In genomic region chr7:23546897-23547572, GRCh38 we compare ENCODE assay signal across 9 cellular contexts. TPM values are rescaled to one million over a fixed set of nuclear protein-coding genes. Genes with fewer than 3 reads are reported as not detected.
DNase-seq lines count a peak whose midpoint lies in the region; ATAC-seq, FAIRE-seq and TF ChIP-seq lines count a peak whose summit lies in the region.
"Had no signal": no experiment of that assay in that cellular context is flagged by ENCODE, and none has a peak within 500 bp of the region (broad histone marks: within the 10 kb centered on the region; RNA-seq: fewer than 3 reads in every experiment).

No MANE protein-coding gene starts in this region.

- CTCF ChIA-PET in K562 (lab: Yijun Ruan, JAX; ENCODE audit: low intra/inter-chr PET ratio): interaction anchor here (0.6 to 4.8 kb wide), 15 partner anchors 24 to 1613 kb away, joined by 3 to 73 read pairs (median 4); no protein-coding TSS in a partner anchor

- peak; percentile 60 for ATAC-seq in HG03025 (IDR thresholded peaks at IDR 0.05; ENCODE audit: low FRiP score, unreplicated experiment)
- peak; percentile 87 for ATAC-seq in K562

- FAIRE-seq in TTC549 (lab: Jason Lieb, UNC) (peak; percentile 94), K562 (lab: Jason Lieb, UNC) (peak; percentile 98)

- POLR2A ChIA-PET in K562 (lab: Yijun Ruan, JAX): interaction anchor here (0.6 kb wide), 5 partner anchors 15 to 1175 kb away, joined by 3 to 4 read pairs (median 3); partner anchors contain the start of gene TRA2A

- no TSS peak for BruUV-seq in K562 (replicated peaks; lab: Mats Ljungman, UMichigan)

- peak; percentile 94 for TF ChIP-seq RAD21 in K562 (CRISPR knock-in tag; conservative IDR thresholded peaks at IDR 0.05 in 1 of 2, IDR thresholded peaks at IDR 0.05 in 1 of 2)

- no peak for TF ChIP-seq EP300 in K562 (IDR thresholded peaks at IDR 0.05; ENCODE audit: low read length)

- no peaks in the 10 kb centered on the region; the same call in 1 of the 2 replicates for H3K9me3 ChIP-seq in K562 (replicated peaks; ENCODE audit: control insufficient read depth, insufficient read depth, low read depth, low read length)

- no peak overlapping the region for H3K4me3 ChIP-seq in K562
- H3K4me3 ChIP-seq: BLaER1 had no signal

- in situ Hi-C loops in K562 (cut with MboI): loop anchor here (5.0 kb wide), 1 partner anchor 275 kb away; no protein-coding TSS in a partner anchor

- peak; percentile 14 for DNase-seq in NK-92 treated with Interleukin-12 subunit alpha and Interleukin-12 subunit beta, amount 100 ng/mL, for 24 hours (lab: John Stamatoyannopoulos, UW)
- DNase-seq in NK-92 (lab: John Stamatoyannopoulos, UW; ENCODE audit: unreplicated experiment) (no peak), NCI-H2107 treated with DMSO at 0.1 percent for 48 hours (lab: John Stamatoyannopoulos, UW; ENCODE audit: unreplicated experiment) (peak; percentile 86), K562 (ENCODE audit: extremely low read depth in 1 of 4, low spot score in 3 of 4) (peak; percentile 81 to 93 (median 82)), iPS-NIHi11 (ENCODE audit: low spot score) (peak; percentile 89)
- peak; percentile 57 for DNase-seq in stimulated activated CD4-positive, alpha-beta T cell treated with anti-CD3 and anti-CD28 coated beads, Interleukin-12 subunit alpha, Interleukin-12 subunit beta, amount 100 ng/mL, for 4 hours

- intact Hi-C loops in K562 (cut with micrococcal nuclease): loop anchor here (1.0 to 10.0 kb wide), 3 partner anchors 23 to 462 kb away; no protein-coding TSS in a partner anchor

- no peaks in the 10 kb centered on the region for H3K79me2 ChIP-seq in K562 (ENCODE audit: control insufficient read depth, insufficient read depth, low read length)

- 0 out of 2 replicates have a peak, but pooled peaks cover 4% of the 10 kb centered on the region for H4K20me1 ChIP-seq in K562 (replicated peaks; ENCODE audit: control insufficient read depth, insufficient read depth, low read length)
- H4K20me1 ChIP-seq: BLaER1 had no signal

- H3K9me1 ChIP-seq in K562 (ENCODE audit: control insufficient read depth, insufficient read depth, low read length): no peaks in the 10 kb centered on the region

- TF ChIP-seq POLR2A in K562 (conservative IDR thresholded peaks at IDR 0.05): no peak

- no peaks in the 10 kb centered on the region for H3K36me3 ChIP-seq in K562 (ENCODE audit: control insufficient read depth, insufficient read depth, low read length)
- H3K36me3 ChIP-seq: BLaER1 had no signal

- no peak overlapping the region for H3K27ac ChIP-seq in K562 (ENCODE audit: extremely low read depth, low read depth, low read length)
- H3K27ac ChIP-seq: BLaER1 had no signal

- no peaks in the 10 kb centered on the region; a peak in 1 of 5 replicates for H3K27me3 ChIP-seq in K562 (ENCODE audit: control insufficient read depth in 2 of 2, insufficient read depth in 2 of 2, low read length in 2 of 2)
- H3K27me3 ChIP-seq: BLaER1 had no signal

- peak overlapping the region; percentile 46; the same call in 1 of the 2 replicates for H2AFZ ChIP-seq in K562 (ENCODE audit: low read depth, low read length)

- WGBS in K562 (ENCODE audit: insufficient coverage, low coverage, missing lambda C conversion rate): 11% methylated on average over 13 of the region's 13 CpGs

- H3K9ac ChIP-seq in K562 (ENCODE audit: insufficient read depth in 1 of 2, low read depth in 2 of 2, low read length in 2 of 2): no peak overlapping the region
- H3K9ac ChIP-seq: BLaER1 had no signal

- H3K4me2 ChIP-seq in K562 (ENCODE audit: insufficient read depth, low read length): no peak overlapping the region
- H3K4me2 ChIP-seq: BLaER1 had no signal

- peak; percentile 94 to 99 (median 98) for TF ChIP-seq CTCF in K562 (IDR thresholded peaks at IDR 0.05 in 2 of 3, conservative IDR thresholded peaks at IDR 0.05 in 1 of 3; ENCODE audit: insufficient read depth in 2 of 3, low read depth in 1 of 3, low read length in 3 of 3)

- H3K4me1 ChIP-seq in K562 (replicated peaks in 1 of 2; ENCODE audit: control insufficient read depth in 2 of 2, insufficient read depth in 2 of 2, low read length in 2 of 2): peaks cover 0 to 6% of the 10 kb centered on the region in 2 experiments; a peak in 2 of 5 replicates

TF ChIP-seq in K562, 482 proteins besides CTCF, POLR2A, EP300 and RAD21 (continues in another document):
- TF ChIP-seq JUND (IDR thresholded peaks at IDR 0.05; ENCODE audit: borderline replicate concordance, low read depth, low read length) (peak; percentile 40; the same call in 1 of the 2 replicates), JUND (tag; IDR thresholded peaks at IDR 0.05; ENCODE audit: borderline replicate concordance, low read depth, low read length) (no peak), ZNF324 (CRISPR knock-in tag; IDR thresholded peaks at IDR 0.05) (no peak), TAF9B (IDR thresholded peaks at IDR 0.05; ENCODE audit: partially characterized antibody) (no peak), TEAD4 (IDR thresholded peaks at IDR 0.05; ENCODE audit: low read length) (peak; percentile 55), TEAD4 (CRISPR knock-in tag; IDR thresholded peaks at IDR 0.05; ENCODE audit: borderline replicate concordance) (no peak), RCOR1 (IDR thresholded peaks at IDR 0.05; ENCODE audit: borderline replicate concordance in 1 of 2, low read depth in 2 of 2, low read length in 2 of 2) (peak in 1 of 2 experiments; percentile 22; a peak in 1 of 4 replicates), ETV1 (tag; conservative IDR thresholded peaks at IDR 0.05; ENCODE audit: low read depth) (peak; percentile 40; the same call in 1 of the 2 replicates)
- TF ChIP-seq, protein P1, sequence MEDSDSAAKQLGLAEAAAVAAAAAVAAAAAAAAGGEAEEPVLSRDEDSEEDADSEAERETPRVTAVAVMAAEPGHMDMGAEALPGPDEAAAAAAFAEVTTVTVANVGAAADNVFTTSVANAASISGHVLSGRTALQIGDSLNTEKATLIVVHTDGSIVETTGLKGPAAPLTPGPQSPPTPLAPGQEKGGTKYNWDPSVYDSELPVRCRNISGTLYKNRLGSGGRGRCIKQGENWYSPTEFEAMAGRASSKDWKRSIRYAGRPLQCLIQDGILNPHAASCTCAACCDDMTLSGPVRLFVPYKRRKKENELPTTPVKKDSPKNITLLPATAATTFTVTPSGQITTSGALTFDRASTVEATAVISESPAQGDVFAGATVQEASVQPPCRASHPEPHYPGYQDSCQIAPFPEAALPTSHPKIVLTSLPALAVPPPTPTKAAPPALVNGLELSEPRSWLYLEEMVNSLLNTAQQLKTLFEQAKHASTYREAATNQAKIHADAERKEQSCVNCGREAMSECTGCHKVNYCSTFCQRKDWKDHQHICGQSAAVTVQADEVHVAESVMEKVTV (CRISPR knock-in tag; IDR thresholded peaks at IDR 0.05): peak; percentile 84
- TF ChIP-seq, protein P2, sequence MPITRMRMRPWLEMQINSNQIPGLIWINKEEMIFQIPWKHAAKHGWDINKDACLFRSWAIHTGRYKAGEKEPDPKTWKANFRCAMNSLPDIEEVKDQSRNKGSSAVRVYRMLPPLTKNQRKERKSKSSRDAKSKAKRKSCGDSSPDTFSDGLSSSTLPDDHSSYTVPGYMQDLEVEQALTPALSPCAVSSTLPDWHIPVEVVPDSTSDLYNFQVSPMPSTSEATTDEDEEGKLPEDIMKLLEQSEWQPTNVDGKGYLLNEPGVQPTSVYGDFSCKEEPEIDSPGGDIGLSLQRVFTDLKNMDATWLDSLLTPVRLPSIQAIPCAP (CRISPR knock-in tag; IDR thresholded peaks at IDR 0.05; ENCODE audit: borderline replicate concordance): no peak

RNA-seq across cellular contexts. Expression of gene TRA2A, which starts 15.3 kb away (rescaled TPM):
- total RNA-seq in K562 (2011; cell fraction: chromatin; rRNA removed; ENCODE audit: low replicate concordance): 51.8 and 162 TPM in 2 replicates
- 33.2 and 42.4 TPM in 2 replicates for total RNA-seq in K562 (2011; cell fraction: nucleolus; rRNA removed)
- total RNA-seq in K562 (2011; cell fraction: nucleoplasm; rRNA removed): 76.3 and 99.3 TPM in 2 replicates
- 22.7 and 28.3 TPM in 2 replicates for total RNA-seq in K562 (2014; rRNA removed)
- total RNA-seq in K562 (2014; rRNA removed; fragmentation: Illumina TruSeq; extraction: Trizol): 73.9 and 76.3 TPM in 2 replicates
- total RNA-seq in K562 (2015; rRNA removed; fragmentation: Illumina TruSeq; extraction: Trizol): 61.0 and 77.3 TPM in 2 replicates
- 81.6 and 82.3 TPM in 2 replicates for total RNA-seq in K562 (2021)
- polyA plus RNA-seq in K562 (2011; rRNA removed): 62.2 and 64.6 TPM in 2 replicates
- 29.8 and 33.3 TPM in 2 replicates for polyA plus RNA-seq in K562 (2011; cell fraction: cytosol; rRNA removed)
- polyA plus RNA-seq in K562 (2011; cell fraction: nucleus; rRNA removed): 65.6 and 70.0 TPM in 2 replicates
- 48.1 and 75.7 TPM in 2 replicates for polyA plus RNA-seq in K562 (2012)
- 118 and 210 TPM in 2 replicates for polyA plus RNA-seq in K562 (2014; fragmentation: Illumina TruSeq; extraction: Trizol)
- 10 to 100 TPM; 54.4 to 58.6 TPM for polyA plus RNA-seq in K562 (2014; fragmentation: Nextera tagmentation; extraction: Ambion mirVana)
- polyA plus RNA-seq in K562 (2014; rRNA removed): 89.0 and 90.4 TPM in 2 replicates
- 61.0 and 69.6 TPM in 2 replicates for polyA minus RNA-seq in K562 (2011; rRNA and poly(A)+ RNA removed)
- polyA minus RNA-seq in K562 (2011; cell fraction: cytosol; rRNA and poly(A)+ RNA removed): 47.4 and 52.8 TPM in 2 replicates
- polyA minus RNA-seq in K562 (2011; cell fraction: nucleus; rRNA and poly(A)+ RNA removed): 45.2 and 70.3 TPM in 2 replicates

RNA-seq across cellular contexts. Expression of gene CCDC126, which starts 50.1 kb away (rescaled TPM):
- total RNA-seq in K562 (2011; cell fraction: chromatin; rRNA removed; ENCODE audit: low replicate concordance): 6.0 and 13.2 TPM in 2 replicates
- total RNA-seq in K562 (2011; cell fraction: nucleolus; rRNA removed): 5.0 and 5.3 TPM in 2 replicates
- 6.1 and 10.1 TPM in 2 replicates for total RNA-seq in K562 (2011; cell fraction: nucleoplasm; rRNA removed)
- total RNA-seq in K562 (2014; rRNA removed): 3.0 and 6.5 TPM in 2 replicates
- total RNA-seq in K562 (2014; rRNA removed; fragmentation: Illumina TruSeq; extraction: Trizol): 5.8 and 6.4 TPM in 2 replicates
- 6.1 and 7.5 TPM in 2 replicates for total RNA-seq in K562 (2015; rRNA removed; fragmentation: Illumina TruSeq; extraction: Trizol)
- 5.2 TPM in 2 replicates for total RNA-seq in K562 (2021)
- polyA plus RNA-seq in K562 (2011; rRNA removed): 3.1 and 3.6 TPM in 2 replicates
- polyA plus RNA-seq in K562 (2011; cell fraction: cytosol; rRNA removed): 1.6 and 2.4 TPM in 2 replicates
- 2.7 TPM in 2 replicates for polyA plus RNA-seq in K562 (2011; cell fraction: nucleus; rRNA removed)
- 3.8 and 4.3 TPM in 2 replicates for polyA plus RNA-seq in K562 (2012)
- polyA plus RNA-seq in K562 (2014; fragmentation: Illumina TruSeq; extraction: Trizol): 4.5 and 4.7 TPM in 2 replicates
- 10 to 100 TPM; 14.3 to 16.2 TPM for polyA plus RNA-seq in K562 (2014; fragmentation: Nextera tagmentation; extraction: Ambion mirVana)
- 3.9 and 4.3 TPM in 2 replicates for polyA plus RNA-seq in K562 (2014; rRNA removed)
- polyA minus RNA-seq in K562 (2011; rRNA and poly(A)+ RNA removed): 8.1 and 9.8 TPM in 2 replicates
- polyA minus RNA-seq in K562 (2011; cell fraction: cytosol; rRNA and poly(A)+ RNA removed): 2.3 and 3.3 TPM in 2 replicates
- 3.8 and 5.1 TPM in 2 replicates for polyA minus RNA-seq in K562 (2011; cell fraction: nucleus; rRNA and poly(A)+ RNA removed)
